In the genomic region with DNA sequence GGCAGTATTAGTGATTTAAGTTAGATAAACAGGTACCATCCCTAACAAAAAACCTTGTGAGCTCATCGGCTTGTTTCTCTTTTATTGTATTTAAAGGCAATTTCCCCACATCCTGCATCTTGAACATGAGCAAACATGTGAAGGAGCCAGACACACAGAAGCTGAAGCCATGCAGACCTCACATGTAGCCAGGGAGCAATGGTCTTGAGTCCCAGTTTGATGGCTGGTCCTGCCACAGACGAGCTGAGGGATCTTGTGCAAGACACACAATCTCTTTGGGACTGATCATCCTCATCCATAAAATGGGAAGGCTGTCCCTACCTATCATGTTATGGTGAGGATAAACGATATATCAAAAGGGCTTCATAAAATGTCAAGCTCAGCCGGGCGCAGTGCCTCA, we compare ENCODE assay signal across 34 cellular contexts.
"Had no signal": no experiment of that assay in that cellular context is flagged by ENCODE, and none has a peak within 500 bp of the region (broad histone marks: within the 10 kb centered on the region; RNA-seq: fewer than 3 reads in every experiment).

No MANE protein-coding gene starts in this region.

- H3K27ac ChIP-seq: KMS-11 had no signal

- H3K36me3 ChIP-seq: MG63 had no signal

- DNase-seq: Karpas-422, Kasumi-1, MG63, MM.1S, MV-4-11, NCI-H1048, NCI-H1092, NCI-H1092 treated with DMSO at 0.1 percent for 48 hours, NCI-H1105, NCI-H1105 treated with DMSO at 0.1 percent for 48 hours, NCI-H1417, NCI-H1417 treated with DMSO at 0.1 percent for 48 hours, NCI-H1436, NCI-H1436 treated with DMSO at 0.1 percent for 48 hours, NCI-H146, NCI-H1694, NCI-H1694 treated with DMSO at 0.1 percent for 48 hours, NCI-H187, NCI-H187 treated with DMSO at 0.1 percent for 48 hours, NCI-H1930, NCI-H2029, NCI-H2029 treated with DMSO at 0.1 percent for 48 hours, NCI-H2081, NCI-H2081 treated with DMSO at 0.1 percent for 48 hours, NCI-H2107, NCI-H2171, NCI-H2171 treated with DMSO at 0.1 percent for 48 hours, NCI-H2227 treated with DMSO at 0.1 percent for 48 hours, NCI-H226, NCI-H345, NCI-H446, NCI-H446 treated with DMSO at 0.1 percent for 48 hours, NCI-H510A had no signal

- H3K4me2 ChIP-seq: KMS-11 had no signal

- H3K27me3 ChIP-seq: MG63 had no signal

- H3K4me3 ChIP-seq: MG63 had no signal
